In genomic region chr1:219555031-219555667, GRCh38 we compare ENCODE assay signal across 12 cellular contexts. TPM values are rescaled to one million over a fixed set of nuclear protein-coding genes. Genes with fewer than 3 reads are reported as not detected.
DNase-seq lines count a peak whose midpoint lies in the region; ATAC-seq and TF ChIP-seq lines count a peak whose summit lies in the region.
"Had no signal": no experiment of that assay in that cellular context is flagged by ENCODE, and none has a peak within 500 bp of the region (broad histone marks: within the 10 kb centered on the region; RNA-seq: fewer than 3 reads in every experiment).

No MANE protein-coding gene starts in this region.

- intact Hi-C loops in IMR-90 (cut with micrococcal nuclease): no loop called here
- intact Hi-C loops in mammary epithelial cell (cut with micrococcal nuclease): no loop called here

- POLR2A ChIA-PET in IMR-90 (lab: Charles Lee; ENCODE audit: unreplicated experiment): no interaction called here

- no peak for TF ChIP-seq CTCF in AG10803 (conservative IDR thresholded peaks at IDR 0.05; ENCODE audit: low read length)
- no peak for TF ChIP-seq CTCF in IMR-90 (conservative IDR thresholded peaks at IDR 0.05; ENCODE audit: low read depth, low read length)
- TF ChIP-seq CTCF in mammary epithelial cell (conservative IDR thresholded peaks at IDR 0.05 in 1 of 2, IDR thresholded peaks at IDR 0.05 in 1 of 2; ENCODE audit: extremely low read depth in 1 of 2, insufficient read depth in 1 of 2, low read depth in 1 of 2, low read length in 2 of 2): no peak

- no peak overlapping the region for H4K8ac ChIP-seq in IMR-90 (ENCODE audit: low read depth in 2 of 2, low read length in 2 of 2)

- no peaks in the 10 kb centered on the region for H4K20me1 ChIP-seq in IMR-90 (ENCODE audit: insufficient read depth, low read length)
- no peaks in the 10 kb centered on the region for H4K20me1 ChIP-seq in mammary epithelial cell (ENCODE audit: insufficient read depth, low read length)

- H3K27ac ChIP-seq in IMR-90 (ENCODE audit: insufficient read depth, low read length) (no peak overlapping the region), mammary epithelial cell (ENCODE audit: insufficient read depth, low read depth, low read length) (no peak overlapping the region)

- H3K36me3 ChIP-seq in IMR-90 (ENCODE audit: control insufficient read depth, insufficient read depth, low read length) (no peaks in the 10 kb centered on the region), mammary epithelial cell (ENCODE audit: insufficient read depth, low read length) (no peaks in the 10 kb centered on the region)

- no peak overlapping the region for H3K18ac ChIP-seq in IMR-90 (ENCODE audit: low read depth, low read length)

- H3K9ac ChIP-seq in IMR-90 (ENCODE audit: low read depth, low read length): no peak overlapping the region
- no peak overlapping the region for H3K9ac ChIP-seq in mammary epithelial cell (ENCODE audit: insufficient read depth, low read length)

- H3K9me3 ChIP-seq in IMR-90 (ENCODE audit: control insufficient read depth, insufficient read depth, low read length) (no peaks in the 10 kb centered on the region), mammary epithelial cell (replicated peaks; ENCODE audit: insufficient read depth, low read length) (no peaks in the 10 kb centered on the region)

- H4K5ac ChIP-seq in IMR-90 (ENCODE audit: low read depth, low read length): no peak overlapping the region; the same call in 1 of the 2 replicates

- no peaks in the 10 kb centered on the region for H3K9me1 ChIP-seq in IMR-90 (ENCODE audit: insufficient read depth, low read length)

- H3K56ac ChIP-seq in IMR-90 (ENCODE audit: extremely low read depth, insufficient read depth, low read length): no peak overlapping the region

- no peaks in the 10 kb centered on the region for H3K79me2 ChIP-seq in mammary epithelial cell (ENCODE audit: insufficient read depth, low read length)

- in situ Hi-C loops in IMR-90 (cut with MboI; ENCODE audit: low sequenced_read_pairs): loop anchor here (25.0 kb wide), 1 partner anchor 468 kb away; no protein-coding TSS in a partner anchor
- in situ Hi-C loops in mammary epithelial cell (cut with MboI; ENCODE audit: low sequenced_read_pairs in 2 of 2): loop anchor here (25.0 kb wide), 2 partner anchors 1218 to 1243 kb away; partner anchors contain the start of gene TGFB2 (in 1 of the 2)

- no peaks in the 10 kb centered on the region for H3K79me1 ChIP-seq in IMR-90 (ENCODE audit: low read depth in 1 of 2, low read length in 2 of 2)

- ATAC-seq in IMR-90 (ENCODE audit: low read depth): peak; percentile 51
- no peak for ATAC-seq in HG02973 (IDR thresholded peaks at IDR 0.05; ENCODE audit: unreplicated experiment)
- ATAC-seq in HG02678 (IDR thresholded peaks at IDR 0.05; ENCODE audit: unreplicated experiment): no peak

- H2AK9ac ChIP-seq in IMR-90 (replicated peaks; ENCODE audit: low read depth, low read length, poor library complexity): no peak overlapping the region

- H3K27me3 ChIP-seq in IMR-90 (ENCODE audit: control insufficient read depth, insufficient read depth, low read length) (no peaks in the 10 kb centered on the region), mammary epithelial cell (ENCODE audit: insufficient read depth, low read length) (peaks cover 2% of the 10 kb centered on the region)

- H3K4me2 ChIP-seq in IMR-90 (ENCODE audit: low read depth, low read length) (no peak overlapping the region), mammary epithelial cell (ENCODE audit: insufficient read depth, low read depth, low read length) (no peak overlapping the region)

- no peak overlapping the region for H4K91ac ChIP-seq in IMR-90 (ENCODE audit: insufficient read depth, low read depth, low read length)

- peak; percentile 8 for DNase-seq in AG10803 (ENCODE audit: low read depth)
- peak; percentile 64 for DNase-seq in IMR-90
- peak; percentile 66 for DNase-seq in mammary epithelial cell
- peak; percentile 33 for DNase-seq in medulla oblongata (ENCODE audit: extremely low spot score)
- no peak for DNase-seq in activated effector memory CD4-positive, alpha-beta T cell treated with Interleukin-2 at 50 U/mL for 16 hours
- no peak for DNase-seq in SKM-1 treated with dmso at 0.1 percent for 144 hours (lab: John Stamatoyannopoulos, UW; ENCODE audit: unreplicated experiment)
- DNase-seq: activated T-cell treated with anti-CD3 and anti-CD28 coated beads, Interleukin-2, amount 50 U/mL, for 24 hours; CD4-positive, alpha-beta T cell; stimulated activated CD4-positive, alpha-beta T cell treated with anti-CD3 and anti-CD28 coated beads, Interleukin-4, amount 100 ng/mL, for 1 hour; SW 1271 had no signal

- dilution Hi-C loops in IMR-90 (cut with HindIII; ENCODE audit: low sequenced_read_pairs, unreplicated experiment) (no loop called here), mammary epithelial cell (cut with HindIII; ENCODE audit: low sequenced_read_pairs) (no loop called here)

- H3K14ac ChIP-seq in IMR-90 (replicated peaks; ENCODE audit: low read depth, low read length): no peak overlapping the region

- no peak overlapping the region for H2BK20ac ChIP-seq in IMR-90 (ENCODE audit: low read depth, low read length)

- 100% methylated on average over 1 to 2 of the region's 6 CpGs for WGBS in IMR-90 (ENCODE audit: extremely low coverage in 2 of 2, insufficient read length in 1 of 2), 2 experiments
- 56% methylated on average over 3 of the region's 6 CpGs for WGBS in mammary epithelial cell (ENCODE audit: low coverage, missing lambda C conversion rate)

- H3K4me1 ChIP-seq in IMR-90 (ENCODE audit: control insufficient read depth, insufficient read depth, low read length) (no peaks in the 10 kb centered on the region; the same call in 1 of the 2 replicates), mammary epithelial cell (ENCODE audit: insufficient read depth, low read length) (peaks cover 10% of the 10 kb centered on the region)

- BruUV-seq in IMR-90 (replicated peaks; lab: Mats Ljungman, UMichigan): no TSS peak
- no TSS peak for BruUV-seq in mammary epithelial cell (replicated peaks; lab: Mats Ljungman, UMichigan)

- TF ChIP-seq RAD21 in IMR-90 (IDR thresholded peaks at IDR 0.05; ENCODE audit: low read length): no peak

- H2AFZ ChIP-seq in IMR-90 (replicated peaks; ENCODE audit: low read length, poor library complexity) (no peak overlapping the region), mammary epithelial cell (ENCODE audit: low read depth, low read length) (no peak overlapping the region)

- H2BK120ac ChIP-seq in IMR-90 (ENCODE audit: low read depth, low read length): no peak overlapping the region

- CTCF ChIA-PET in IMR-90 (lab: Yijun Ruan, JAX): interaction anchor here (1.4 kb wide), 1 partner anchor 106 kb away, joined by 4 read pairs; no protein-coding TSS in a partner anchor
- CTCF ChIA-PET in mammary epithelial cell (lab: Charles Lee; ENCODE audit: low non-redundant PET): no interaction called here

- no peak overlapping the region for H2AK5ac ChIP-seq in IMR-90 (ENCODE audit: low read depth, low read length)

- no peak overlapping the region for H3K23ac ChIP-seq in IMR-90 (ENCODE audit: low read depth, low read length)

- no peak overlapping the region for H3K4ac ChIP-seq in IMR-90 (ENCODE audit: low read depth, low read length)

- no peak overlapping the region for H2BK15ac ChIP-seq in IMR-90 (ENCODE audit: low read depth, low read length)

- TF ChIP-seq POLR2A in IMR-90 (IDR thresholded peaks at IDR 0.05; ENCODE audit: low read depth, low read length): no peak

- H2BK5ac ChIP-seq in IMR-90 (ENCODE audit: low read depth, low read length, poor library complexity, severe bottlenecking): no peak overlapping the region

- H3K4me3 ChIP-seq in AG10803 (ENCODE audit: low read length) (no peak overlapping the region), IMR-90 (ENCODE audit: insufficient read depth, low read depth, low read length) (no peak overlapping the region), mammary epithelial cell (replicated peaks in 1 of 3; ENCODE audit: insufficient read depth in 1 of 3, low read depth in 2 of 3, low read length in 3 of 3) (no peak overlapping the region)

TF ChIP-seq in IMR-90, 13 proteins besides CTCF, POLR2A, EP300 and RAD21 (continues in another document):
- TF ChIP-seq MAZ (IDR thresholded peaks at IDR 0.05; ENCODE audit: borderline replicate concordance, low read depth, low read length) (no peak), FOS (IDR thresholded peaks at IDR 0.05; ENCODE audit: low read depth, low read length) (no peak), RFX5 (IDR thresholded peaks at IDR 0.05; ENCODE audit: low read depth, low read length) (no peak), MXI1 (IDR thresholded peaks at IDR 0.05; ENCODE audit: borderline replicate concordance, low read depth, low read length) (no peak), BHLHE40 (IDR thresholded peaks at IDR 0.05; ENCODE audit: low read depth, low read length) (no peak), SMC3 (IDR thresholded peaks at IDR 0.05; ENCODE audit: low read depth, low read length) (no peak), NFE2L2 (IDR thresholded peaks at IDR 0.05; ENCODE audit: low read depth, low read length) (no peak), CHD1 (IDR thresholded peaks at IDR 0.05; ENCODE audit: low read depth, low read length) (no peak), USF2 (IDR thresholded peaks at IDR 0.05; ENCODE audit: low read depth, low read length) (no peak), CEBPB (IDR thresholded peaks at IDR 0.05; ENCODE audit: low read depth, low read length) (no peak)
- TF ChIP-seq, protein P1, sequence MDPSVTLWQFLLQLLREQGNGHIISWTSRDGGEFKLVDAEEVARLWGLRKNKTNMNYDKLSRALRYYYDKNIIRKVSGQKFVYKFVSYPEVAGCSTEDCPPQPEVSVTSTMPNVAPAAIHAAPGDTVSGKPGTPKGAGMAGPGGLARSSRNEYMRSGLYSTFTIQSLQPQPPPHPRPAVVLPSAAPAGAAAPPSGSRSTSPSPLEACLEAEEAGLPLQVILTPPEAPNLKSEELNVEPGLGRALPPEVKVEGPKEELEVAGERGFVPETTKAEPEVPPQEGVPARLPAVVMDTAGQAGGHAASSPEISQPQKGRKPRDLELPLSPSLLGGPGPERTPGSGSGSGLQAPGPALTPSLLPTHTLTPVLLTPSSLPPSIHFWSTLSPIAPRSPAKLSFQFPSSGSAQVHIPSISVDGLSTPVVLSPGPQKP (IDR thresholded peaks at IDR 0.05; ENCODE audit: borderline replicate concordance, low read depth, low read length): no peak

RNA-seq across cellular contexts. Expression of gene ZC3H11B, which starts 57.8 kb away (rescaled TPM):
- total RNA-seq in IMR-90 (2012; rRNA removed) (under 0.01 and 0.28 TPM in 2 replicates), mammary epithelial cell (not detected)
- polyA plus RNA-seq in IMR-90 (2012; rRNA removed) (0.03 TPM in 1 of 2 replicates, not detected in the other), mammary epithelial cell (0.06 TPM)
- 0.03 TPM in 1 of 2 replicates, not detected in the other for polyA plus RNA-seq in IMR-90 (2012; cell fraction: cytosol; rRNA removed)
- 0.08 and 0.22 TPM in 2 replicates for polyA plus RNA-seq in IMR-90 (2012; cell fraction: nucleus; rRNA removed; ENCODE audit: low replicate concordance)
- polyA minus RNA-seq in mammary epithelial cell: not detected

Comparison
In these comparisons a context has a peak if more than half of its experiments do, and no peak if none do; other contexts are left out.
1. DNase-seq: peak in AG10803 (single experiment), IMR-90 (single experiment), mammary epithelial cell (single experiment) and medulla oblongata (single experiment); none in activated effector memory CD4-positive, alpha-beta T cell treated with Interleukin-2 at 50 U/mL for 16 hours (single experiment) and SKM-1 treated with dmso at 0.1 percent for 144 hours (single experiment).